Comparison of ENCODE assay signal across 25 cellular contexts in genomic region chr9:122337561-122337939, GRCh38. TPM values are rescaled to one million over a fixed set of nuclear protein-coding genes. Genes with fewer than 3 reads are reported as not detected.
DNase-seq lines count a peak whose midpoint lies in the region; TF ChIP-seq lines count a peak whose summit lies in the region.
"Had no signal": no experiment of that assay in that cellular context is flagged by ENCODE, and none has a peak within 500 bp of the region (broad histone marks: within the 10 kb centered on the region; RNA-seq: fewer than 3 reads in every experiment).

No MANE protein-coding gene starts in this region.

- H3K4me2 ChIP-seq in DOHH2 (ENCODE audit: low read length) (peak overlapping the region; percentile 33), OCI-LY3 (ENCODE audit: low read length) (peak overlapping the region; percentile 37), mesenchymal stem cell (ENCODE audit: low read length, poor library complexity, severe bottlenecking) (no peak overlapping the region)

- no peak overlapping the region for H2AK5ac ChIP-seq in mesenchymal stem cell (ENCODE audit: low read length, severe bottlenecking)

- H3K9me2 ChIP-seq in DOHH2 (replicated peaks; ENCODE audit: control insufficient read depth, low read length), result no peaks in the 10 kb centered on the region

- 68% methylated on average over 3 of the region's 4 CpGs for WGBS in mesenchymal stem cell

- H3K27me3 Mint-ChIP-seq in HFFc6 (ENCODE audit: insufficient read depth), result peaks cover 13% of the 10 kb centered on the region; the same call in 1 of the 2 replicates

- no peaks in the 10 kb centered on the region for H3K36me3 Mint-ChIP-seq in HFFc6 (ENCODE audit: low read depth)
- H3K36me3 Mint-ChIP-seq: CD4-positive, CD25-positive, alpha-beta regulatory T cell; IgD-negative memory B cell had no signal

- no peak overlapping the region for H3K18ac ChIP-seq in mesenchymal stem cell (ENCODE audit: low read depth in 1 of 2, low read length in 2 of 2)

- H3K9ac ChIP-seq in OCI-LY3 (ENCODE audit: low read length), result no peak overlapping the region
- no peak overlapping the region for H3K9ac ChIP-seq in mesenchymal stem cell (ENCODE audit: low read length)

- H3K4me3 ChIP-seq in DOHH2 (ENCODE audit: low read length) (no peak overlapping the region), OCI-LY3 (ENCODE audit: low read length) (peak overlapping the region; percentile 17), mesenchymal stem cell (ENCODE audit: insufficient read depth in 1 of 2, low read depth in 1 of 2, low read length in 2 of 2) (no peak overlapping the region)
- H3K4me3 ChIP-seq: MG63 had no signal

- no peaks in the 10 kb centered on the region for H3K79me1 ChIP-seq in mesenchymal stem cell (replicated peaks; ENCODE audit: low read length, poor library complexity, severe bottlenecking)

- H3K9me3 Mint-ChIP-seq in HFFc6, result no peaks in the 10 kb centered on the region
- H3K9me3 Mint-ChIP-seq: CD4-positive, CD25-positive, alpha-beta regulatory T cell; IgD-negative memory B cell had no signal

- no peaks in the 10 kb centered on the region for H3F3A ChIP-seq in DOHH2 (ENCODE audit: control insufficient read depth, insufficient read depth)

- H2AFZ ChIP-seq in OCI-LY3 (ENCODE audit: low read depth, low read length), result no peak overlapping the region
- no peak overlapping the region for H2AFZ ChIP-seq in mesenchymal stem cell (ENCODE audit: low read depth, low read length)

- H4K20me1 ChIP-seq in DOHH2 (ENCODE audit: control insufficient read depth, insufficient read depth, low read depth, low read length) (0 out of 2 replicates have a peak, but pooled peaks cover 2% of the 10 kb centered on the region), OCI-LY3 (ENCODE audit: insufficient read depth, low read length) (no peaks in the 10 kb centered on the region)

- TF ChIP-seq CTCF in DOHH2 (IDR thresholded peaks at IDR 0.05; ENCODE audit: low read depth, low read length, poor library complexity, severe bottlenecking), result no peak
- TF ChIP-seq CTCF in OCI-LY3 (IDR thresholded peaks at IDR 0.05; ENCODE audit: low read depth, low read length), result no peak
- no peak for TF ChIP-seq CTCF in HFFc6 (IDR thresholded peaks at IDR 0.05)

- no peak overlapping the region for H3K27ac ChIP-seq in DOHH2 (ENCODE audit: low read depth, low read length)
- no peak overlapping the region for H3K27ac ChIP-seq in OCI-LY3 (ENCODE audit: low read length)
- H3K27ac ChIP-seq in mesenchymal stem cell (ENCODE audit: low read length, poor library complexity, severe bottlenecking), result no peak overlapping the region

- H2BK5ac ChIP-seq in mesenchymal stem cell (ENCODE audit: low read depth, low read length, poor library complexity, severe bottlenecking), result no peak overlapping the region

- H3K27me3 ChIP-seq in DOHH2 (ENCODE audit: control insufficient read depth, low read length) (peaks cover 16% of the 10 kb centered on the region; the same call in 1 of the 2 replicates), OCI-LY3 (ENCODE audit: low read depth, low read length) (peaks cover 7% of the 10 kb centered on the region; the same call in 1 of the 2 replicates), mesenchymal stem cell (ENCODE audit: control insufficient read depth in 1 of 2, insufficient read depth in 1 of 2, low read length in 2 of 2) (peaks cover 31 to 34% of the 10 kb centered on the region in 2 experiments)
- H3K27me3 ChIP-seq: BE2C, MG63 had no signal

- peaks cover 12% of the 10 kb centered on the region for H3K4me1 Mint-ChIP-seq in HFFc6 (ENCODE audit: low read depth)
- H3K4me1 Mint-ChIP-seq: CD4-positive, CD25-positive, alpha-beta regulatory T cell had no signal

- no peak overlapping the region for H4K8ac ChIP-seq in mesenchymal stem cell (ENCODE audit: low read length)

- DNase-seq in NCI-H2227 (lab: John Stamatoyannopoulos, UW; ENCODE audit: unreplicated experiment) (peak; percentile 64), myocyte (ENCODE audit: low read depth) (peak; percentile 87), HFFc6 (no peak), mesenchymal stem cell (no peak), NCI-H2171 (lab: John Stamatoyannopoulos, UW) (no peak)
- DNase-seq in stimulated activated CD4-positive, alpha-beta T cell treated with anti-CD3 and anti-CD28 coated beads, Interleukin-15, amount 100 ng/mL, for 24 hours, result no peak
- DNase-seq: BE2C; CD4-positive, CD25-positive, alpha-beta regulatory T cell; COR-L47; DMS153; GF-D8; Kasumi-1; MG63; NCI-H1092; NCI-H1694; NCI-H226; NCI-H526 treated with DMSO at 0.1 percent for 48 hours; PC-3; RPMI8226; SIG-M5; T-helper 1 cell had no signal

- no peaks in the 10 kb centered on the region for H3K9me3 ChIP-seq in DOHH2 (ENCODE audit: control insufficient read depth, insufficient read depth, low read length)
- H3K9me3 ChIP-seq in OCI-LY3 (ENCODE audit: insufficient read depth, low read length), result no peaks in the 10 kb centered on the region
- no peaks in the 10 kb centered on the region for H3K9me3 ChIP-seq in mesenchymal stem cell (ENCODE audit: control insufficient read depth, low read length)
- H3K9me3 ChIP-seq: BE2C, MG63 had no signal

- H3K4me1 ChIP-seq in DOHH2 (ENCODE audit: control insufficient read depth, low read length) (peaks cover 11% of the 10 kb centered on the region), OCI-LY3 (ENCODE audit: low read length) (peaks cover 11% of the 10 kb centered on the region), mesenchymal stem cell (ENCODE audit: control insufficient read depth, insufficient read depth, low read depth, low read length) (no peaks in the 10 kb centered on the region)

- H3K4ac ChIP-seq in mesenchymal stem cell (ENCODE audit: low read depth in 1 of 2, low read length in 2 of 2), result no peak overlapping the region

- H2BK120ac ChIP-seq in mesenchymal stem cell (ENCODE audit: low read depth, low read length), result no peak overlapping the region

- H3K36me3 ChIP-seq in DOHH2 (ENCODE audit: control insufficient read depth, low read length), result no peaks in the 10 kb centered on the region
- H3K36me3 ChIP-seq in OCI-LY3 (replicated peaks; ENCODE audit: low read depth, low read length), result no peaks in the 10 kb centered on the region
- H3K36me3 ChIP-seq in mesenchymal stem cell (ENCODE audit: control insufficient read depth in 1 of 2, insufficient read depth in 2 of 2, low read depth in 1 of 2, low read length in 2 of 2), result no peaks in the 10 kb centered on the region
- H3K36me3 ChIP-seq: BE2C had no signal

- no peaks in the 10 kb centered on the region for H3K79me2 ChIP-seq in DOHH2 (ENCODE audit: control insufficient read depth, low read length)
- H3K79me2 ChIP-seq in OCI-LY3 (ENCODE audit: low read length), result no peaks in the 10 kb centered on the region

- no peak overlapping the region for H3K23ac ChIP-seq in mesenchymal stem cell (ENCODE audit: low read length in 2 of 2)

- no peak overlapping the region for H3K27ac Mint-ChIP-seq in HFFc6
- H3K27ac Mint-ChIP-seq: IgD-negative memory B cell had no signal

- no peak overlapping the region for H3K14ac ChIP-seq in mesenchymal stem cell (ENCODE audit: low read length in 2 of 2)

- H2BK12ac ChIP-seq in mesenchymal stem cell (ENCODE audit: low read length in 2 of 2), result no peak overlapping the region

- no peak overlapping the region for H4K91ac ChIP-seq in mesenchymal stem cell (ENCODE audit: low read length)

- H2BK15ac ChIP-seq in mesenchymal stem cell (ENCODE audit: low read depth, poor library complexity, severe bottlenecking), result no peak overlapping the region

- no peak overlapping the region for H3K4me3 Mint-ChIP-seq in HFFc6
- H3K4me3 Mint-ChIP-seq: CD4-positive, CD25-positive, alpha-beta regulatory T cell had no signal

RNA-seq across cellular contexts. Expression of gene PTGS1, which starts 33.3 kb away (rescaled TPM):
- 9.6 and 14.0 TPM in 2 replicates for total RNA-seq in myocyte
- 3.3 TPM for polyA plus RNA-seq in myocyte (2012)
- total RNA-seq in HFFc6 (2021; fragmentation: NEBNext Ultra II Directional; extraction: Animal tissue kit (Norgen Biotek cat#: 25700)), result 100 to 1,000 TPM in 3 of 6 experiments, 10 to 100 TPM in 3; 33.0 to 122 (median 102) TPM
- 2.3 TPM for polyA plus RNA-seq in mesenchymal stem cell (2013, experiment 1 of 2)
- polyA plus RNA-seq in mesenchymal stem cell (2013, experiment 2 of 2), result 2.3 TPM
- total RNA-seq: A172 had no signal

Comparison
In these comparisons a context has a peak if more than half of its experiments do, and no peak if none do; other contexts are left out.
1. DNase-seq: peak in NCI-H2227 (single experiment) and myocyte (single experiment); none in HFFc6 (single experiment), mesenchymal stem cell (single experiment), stimulated activated CD4-positive, alpha-beta T cell treated with anti-CD3 and anti-CD28 coated beads, Interleukin-15, amount 100 ng/mL, for 24 hours (single experiment) and NCI-H2171 (single experiment).